Comparison of ENCODE assay signal across 36 cellular contexts in the genomic region with DNA sequence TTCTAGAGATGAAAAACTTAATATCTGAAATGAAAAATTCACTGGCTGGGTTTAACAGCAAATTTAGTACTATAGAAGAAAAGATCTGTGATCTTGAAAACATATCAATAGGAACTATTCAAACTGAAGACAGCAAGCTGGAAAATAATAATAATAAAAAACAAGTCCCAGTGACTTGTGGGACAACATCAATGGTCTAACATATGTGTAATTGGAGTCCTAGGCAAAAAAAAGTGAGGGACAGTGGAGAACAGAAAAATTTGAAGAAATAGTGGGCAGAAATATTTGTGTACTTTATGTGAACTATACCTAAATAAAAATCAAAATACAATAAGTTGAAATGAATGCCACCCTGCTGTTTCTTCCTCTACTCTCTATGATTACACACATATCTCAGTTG. TPM values are rescaled to one million over a fixed set of nuclear protein-coding genes. Genes with fewer than 3 reads are reported as not detected.
"Had no signal": no experiment of that assay in that cellular context is flagged by ENCODE, and none has a peak within 500 bp of the region (broad histone marks: within the 10 kb centered on the region; RNA-seq: fewer than 3 reads in every experiment).

No MANE protein-coding gene starts in this region.

- H3K4me1 ChIP-seq: adrenal gland, breast epithelium had no signal

- DNase-seq: activated CD4-positive, alpha-beta memory T cell treated with anti-CD3 and anti-CD28 coated beads for 36 hours; activated CD4-positive, alpha-beta T cell treated with anti-CD3 and anti-CD28 coated beads for 4 hours; activated CD4-positive, alpha-beta T cell treated with anti-CD3 and anti-CD28 coated beads, Interleukin-2, amount 10 ng/mL, durations not matched to agents 24 days and 14 days; activated CD4-positive, alpha-beta T cell treated with anti-CD3 and anti-CD28 coated beads, Interleukin-2, amount 50 U/mL, for 1 hour; activated CD4-positive, alpha-beta T cell treated with anti-CD3 and anti-CD28 coated beads, Interleukin-2, amount 50 U/mL, for 4 hours; activated CD4-positive, CD25-positive, alpha-beta regulatory T cell; activated CD8-positive, alpha-beta memory T cell treated with anti-CD3 and anti-CD28 coated beads, Interleukin-2, amount 50 U/mL, for 4 hours; activated CD8-positive, alpha-beta T cell treated with anti-CD3 and anti-CD28 coated beads for 36 hours; activated effector memory CD4-positive, alpha-beta T cell treated with anti-CD3 and anti-CD28 coated beads, Interleukin-2, amount 50 U/mL, for 16 hours; activated gamma-delta T cell treated with Interleukin-2 at 50 U/mL for 16 hours; activated naive CD4-positive, alpha-beta T cell; activated naive CD4-positive, alpha-beta T cell treated with anti-CD3 and anti-CD28 coated beads for 36 hours; activated naive CD4-positive, alpha-beta T cell treated with anti-CD3 and anti-CD28 coated beads, Interleukin-2, amount 50 U/mL, for 16 hours; activated naive CD8-positive, alpha-beta T cell treated with anti-CD3 and anti-CD28 coated beads for 36 hours; activated T-cell treated with anti-CD3 and anti-CD28 coated beads for 4 hours; activated T-cell treated with anti-CD3 and anti-CD28 coated beads, Interleukin-2, amount 50 U/mL, for 1 hour; activated T-cell treated with anti-CD3 and anti-CD28 coated beads, Interleukin-2, amount 50 U/mL, for 4 hours; activated T-cell treated with anti-CD3 and anti-CD28 coated beads, Interleukin-2, amount 50 U/mL, for 72 hours; adrenal gland; amniotic stem cell; aorta; body of pancreas; brain microvascular endothelial cell; central memory CD4-positive, alpha-beta T cell; T-helper 2 cell; T-helper 9 cell; WERI-Rb-1 had no signal

- H3K27ac ChIP-seq: adrenal gland, body of pancreas, brain microvascular endothelial cell, breast epithelium, WERI-Rb-1 had no signal

- H3K4me3 ChIP-seq: adrenal gland, body of pancreas, breast epithelium had no signal

- H3K36me3 ChIP-seq: adrenal gland, brain microvascular endothelial cell, breast epithelium, WERI-Rb-1 had no signal

- H3K27me3 ChIP-seq: adrenal gland, body of pancreas, brain microvascular endothelial cell had no signal

- H3K9me3 ChIP-seq: adrenal gland had no signal

RNA-seq across cellular contexts. Expression of a gene that starts 2.4 kb away (rescaled TPM):
- total RNA-seq: activated CD4-positive, alpha-beta memory T cell treated with anti-CD3 and anti-CD28 coated beads for 36 hours; activated CD4-positive, alpha-beta T cell treated with anti-CD3 and anti-CD28 coated beads, Interleukin-2, amount 10 ng/mL, durations not matched to agents 24 days and 14 days; activated CD8-positive, alpha-beta memory T cell treated with anti-CD3 and anti-CD28 coated beads for 36 hours; activated CD8-positive, alpha-beta T cell treated with anti-CD3 and anti-CD28 coated beads for 36 hours; activated naive CD4-positive, alpha-beta T cell treated with anti-CD3 and anti-CD28 coated beads for 36 hours; activated naive CD4-positive, alpha-beta T cell treated with anti-CD3 and anti-CD28 coated beads, Interleukin-2, amount 50 U/mL, for 72 hours; activated naive CD8-positive, alpha-beta T cell treated with anti-CD3 and anti-CD28 coated beads for 36 hours; activated T-cell treated with anti-CD3 and anti-CD28 coated beads, Interleukin-2, amount 50 U/mL, for 4 hours; activated T-cell treated with anti-CD3 and anti-CD28 coated beads, Interleukin-2, amount 50 U/mL, for 72 hours; activated T-helper 1 cell treated with anti-CD3 and anti-CD28 coated beads, Interleukin-12 subunit alpha, Interleukin-12 subunit beta, Interleukin-2, Interleukin-4 antibody, amounts not matched to agents 30 ng/mL and 10 ng/mL and 1 ng/mL, durations not matched to agents 14 hours and 24 hours and 36 hours; activated T-helper 17 cell treated with anti-CD3 and anti-CD28 coated beads, Interleukin-2, amount 50 U/mL, for 72 hours; adrenal gland; aorta; astrocyte; body of pancreas; breast epithelium; cardiac septum; cerebellum; WTC11 had no signal
- polyA plus RNA-seq: adrenal gland, aorta had no signal

RNA-seq across cellular contexts. Expression of a gene that starts 25.8 kb away (rescaled TPM):
- total RNA-seq: activated CD4-positive, alpha-beta memory T cell treated with anti-CD3 and anti-CD28 coated beads for 36 hours; activated CD4-positive, alpha-beta T cell treated with anti-CD3 and anti-CD28 coated beads, Interleukin-2, amount 10 ng/mL, durations not matched to agents 24 days and 14 days; activated CD8-positive, alpha-beta memory T cell treated with anti-CD3 and anti-CD28 coated beads for 36 hours; activated CD8-positive, alpha-beta T cell treated with anti-CD3 and anti-CD28 coated beads for 36 hours; activated naive CD4-positive, alpha-beta T cell treated with anti-CD3 and anti-CD28 coated beads for 36 hours; activated naive CD4-positive, alpha-beta T cell treated with anti-CD3 and anti-CD28 coated beads, Interleukin-2, amount 50 U/mL, for 72 hours; activated naive CD8-positive, alpha-beta T cell treated with anti-CD3 and anti-CD28 coated beads for 36 hours; activated T-cell treated with anti-CD3 and anti-CD28 coated beads, Interleukin-2, amount 50 U/mL, for 4 hours; activated T-cell treated with anti-CD3 and anti-CD28 coated beads, Interleukin-2, amount 50 U/mL, for 72 hours; activated T-helper 1 cell treated with anti-CD3 and anti-CD28 coated beads, Interleukin-12 subunit alpha, Interleukin-12 subunit beta, Interleukin-2, Interleukin-4 antibody, amounts not matched to agents 30 ng/mL and 10 ng/mL and 1 ng/mL, durations not matched to agents 14 hours and 24 hours and 36 hours; activated T-helper 17 cell treated with anti-CD3 and anti-CD28 coated beads, Interleukin-2, amount 50 U/mL, for 72 hours; adrenal gland; aorta; body of pancreas; cardiac septum; cerebellum had no signal
- polyA plus RNA-seq: adrenal gland, aorta had no signal

RNA-seq across cellular contexts. Expression of a gene that starts 30.8 kb away (rescaled TPM):
- total RNA-seq: activated CD4-positive, alpha-beta memory T cell treated with anti-CD3 and anti-CD28 coated beads for 36 hours; activated CD4-positive, alpha-beta T cell treated with anti-CD3 and anti-CD28 coated beads, Interleukin-2, amount 10 ng/mL, durations not matched to agents 24 days and 14 days; activated CD8-positive, alpha-beta memory T cell treated with anti-CD3 and anti-CD28 coated beads for 36 hours; activated CD8-positive, alpha-beta T cell treated with anti-CD3 and anti-CD28 coated beads for 36 hours; activated naive CD4-positive, alpha-beta T cell treated with anti-CD3 and anti-CD28 coated beads for 36 hours; activated naive CD4-positive, alpha-beta T cell treated with anti-CD3 and anti-CD28 coated beads, Interleukin-2, amount 50 U/mL, for 72 hours; activated naive CD8-positive, alpha-beta T cell treated with anti-CD3 and anti-CD28 coated beads for 36 hours; activated T-cell treated with anti-CD3 and anti-CD28 coated beads, Interleukin-2, amount 50 U/mL, for 4 hours; activated T-cell treated with anti-CD3 and anti-CD28 coated beads, Interleukin-2, amount 50 U/mL, for 72 hours; activated T-helper 1 cell treated with anti-CD3 and anti-CD28 coated beads, Interleukin-12 subunit alpha, Interleukin-12 subunit beta, Interleukin-2, Interleukin-4 antibody, amounts not matched to agents 30 ng/mL and 10 ng/mL and 1 ng/mL, durations not matched to agents 14 hours and 24 hours and 36 hours; activated T-helper 17 cell treated with anti-CD3 and anti-CD28 coated beads, Interleukin-2, amount 50 U/mL, for 72 hours; adrenal gland; aorta; astrocyte; body of pancreas; breast epithelium; cardiac septum; cerebellum; WTC11 had no signal
- polyA plus RNA-seq: adrenal gland, aorta had no signal
